In the genomic region with DNA sequence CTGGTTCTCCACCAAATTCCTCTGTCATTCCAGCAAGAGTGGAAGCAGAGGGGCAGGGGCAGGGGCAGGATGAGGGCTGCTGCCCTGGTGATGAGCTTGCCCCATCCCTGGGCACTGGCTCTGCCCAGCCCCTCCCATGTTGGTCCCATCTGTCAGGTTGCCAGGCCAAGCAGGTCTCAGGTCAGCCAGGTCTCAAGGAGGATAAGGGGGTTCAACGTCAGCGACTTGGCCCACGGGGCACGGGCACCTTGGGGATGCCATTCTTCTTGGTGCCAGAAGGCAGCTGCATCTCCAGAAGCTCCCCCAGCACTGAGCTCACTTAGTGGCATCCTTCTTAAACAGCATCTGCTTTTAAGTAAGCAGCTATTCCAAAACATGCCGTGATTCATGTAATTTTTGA, we compare ENCODE assay signal across 19 cellular contexts.
DNase-seq lines count a peak whose midpoint lies in the region; ATAC-seq and TF ChIP-seq lines count a peak whose summit lies in the region.
"Had no signal": no experiment of that assay in that cellular context is flagged by ENCODE, and none has a peak within 500 bp of the region (broad histone marks: within the 10 kb centered on the region; RNA-seq: fewer than 3 reads in every experiment).

No MANE protein-coding gene starts in this region.

- no peak overlapping the region for H3K4me3 Mint-ChIP-seq in chondrocyte (ENCODE audit: unreplicated experiment)
- H3K4me3 Mint-ChIP-seq: CD4-positive, CD25-positive, alpha-beta regulatory T cell; CD8-positive, alpha-beta memory T cell had no signal

- H3K9me3 ChIP-seq in smooth muscle cell (replicated peaks; ENCODE audit: low read depth) (no peaks in the 10 kb centered on the region), upper lobe of left lung (no peaks in the 10 kb centered on the region)
- H3K9me3 ChIP-seq: BE2C, HAP-1 had no signal

- in situ Hi-C loops in brain microvascular endothelial cell (cut with HindIII; ENCODE audit: low pct_ligation_motif_present, low sequenced_read_pairs), result no loop called here

- no peak overlapping the region for H3K4me3 ChIP-seq in smooth muscle cell
- H3K4me3 ChIP-seq in upper lobe of left lung, result no peak overlapping the region
- no peak overlapping the region for H3K4me3 ChIP-seq in brain microvascular endothelial cell (ENCODE audit: low read depth, low read length)
- H3K4me3 ChIP-seq: GM12878, HAP-1 had no signal

- no peak for TF ChIP-seq POLR2A in upper lobe of left lung (IDR thresholded peaks at IDR 0.05)

- H3K36me3 Mint-ChIP-seq in chondrocyte (ENCODE audit: low read depth), result no peaks in the 10 kb centered on the region
- H3K36me3 Mint-ChIP-seq: CD4-positive, CD25-positive, alpha-beta regulatory T cell; CD8-positive, alpha-beta memory T cell had no signal

- 67% methylated on average over 5 of the region's 5 CpGs for WGBS in smooth muscle cell (ENCODE audit: low lambda C conversion rate)
- WGBS in upper lobe of left lung, 2 donors, result 64 to 97% methylated on average over 5 of the region's 5 CpGs

- H3F3A ChIP-seq in smooth muscle cell (ENCODE audit: low read depth), result peaks cover 7% of the 10 kb centered on the region

- no peaks in the 10 kb centered on the region for H3K27me3 Mint-ChIP-seq in chondrocyte (ENCODE audit: low read depth)
- H3K27me3 Mint-ChIP-seq: CD4-positive, CD25-positive, alpha-beta regulatory T cell had no signal

- peak overlapping the region; percentile 30 for H3K4me2 ChIP-seq in smooth muscle cell

- H3K27ac ChIP-seq in smooth muscle cell (ENCODE audit: low read depth), result peak overlapping the region; percentile 52
- H3K27ac ChIP-seq in upper lobe of left lung, result no peak overlapping the region
- H3K27ac ChIP-seq in brain microvascular endothelial cell, result no peak overlapping the region
- H3K27ac ChIP-seq: HL-60 had no signal

- H3K36me3 ChIP-seq in smooth muscle cell (ENCODE audit: low read depth) (no peaks in the 10 kb centered on the region), upper lobe of left lung (no peaks in the 10 kb centered on the region), brain microvascular endothelial cell (replicated peaks) (no peaks in the 10 kb centered on the region)
- H3K36me3 ChIP-seq: BE2C, HAP-1 had no signal

- TF ChIP-seq EP300 in upper lobe of left lung (IDR thresholded peaks at IDR 0.05), result no peak

- H3K4me1 ChIP-seq in smooth muscle cell (ENCODE audit: low read depth) (no peaks in the 10 kb centered on the region), upper lobe of left lung (no peaks in the 10 kb centered on the region)
- H3K4me1 ChIP-seq: BE2C, HAP-1 had no signal

- peaks cover 31% of the 10 kb centered on the region for H3K9me3 Mint-ChIP-seq in chondrocyte (ENCODE audit: low read depth)
- H3K9me3 Mint-ChIP-seq: CD8-positive, alpha-beta memory T cell had no signal

- ATAC-seq in upper lobe of left lung (ENCODE audit: low FRiP score in 2 of 2), result no peak
- ATAC-seq: GM12878 had no signal

- TF ChIP-seq CTCF in chondrocyte (IDR thresholded peaks at IDR 0.05) (no peak), smooth muscle cell (IDR thresholded peaks at IDR 0.05; ENCODE audit: borderline replicate concordance, insufficient read depth, poor library complexity, severe bottlenecking) (no peak), upper lobe of left lung (IDR thresholded peaks at IDR 0.05) (no peak), brain microvascular endothelial cell (IDR thresholded peaks at IDR 0.05; ENCODE audit: low read depth, low read length, missing control alignments) (no peak)

- DNase-seq in chondrocyte (ENCODE audit: low spot score), result peak; percentile 50
- DNase-seq in islet precursor cell, result peak; percentile 39
- DNase-seq in smooth muscle cell (lab: John Stamatoyannopoulos, UW; ENCODE audit: unreplicated experiment), result no peak
- no peak for DNase-seq in NCI-H524 (lab: John Stamatoyannopoulos, UW)
- DNase-seq in upper lobe of left lung, result no peak
- no peak for DNase-seq in brain microvascular endothelial cell
- DNase-seq: ACHN; BE2C; C1 segment of cervical spinal cord; CD4-positive, CD25-positive, alpha-beta regulatory T cell; CD8-positive, alpha-beta memory T cell; COR-L47; DMS 273 treated with DMSO at 0.1 percent for 48 hours; DMS53; DND-41; EL had no signal

- H3K27ac Mint-ChIP-seq in chondrocyte (ENCODE audit: unreplicated experiment), result no peak overlapping the region
- H3K27ac Mint-ChIP-seq: CD8-positive, alpha-beta memory T cell had no signal

- no peaks in the 10 kb centered on the region for H3K79me2 ChIP-seq in smooth muscle cell (ENCODE audit: low read depth)

- H2AFZ ChIP-seq in smooth muscle cell (ENCODE audit: low read depth), result no peak overlapping the region

- H3K9ac ChIP-seq in smooth muscle cell (ENCODE audit: low read depth), result no peak overlapping the region

- no peaks in the 10 kb centered on the region for H3K27me3 ChIP-seq in smooth muscle cell (ENCODE audit: low read depth)
- H3K27me3 ChIP-seq in upper lobe of left lung, result no peaks in the 10 kb centered on the region
- no peaks in the 10 kb centered on the region for H3K27me3 ChIP-seq in brain microvascular endothelial cell (replicated peaks)
- H3K27me3 ChIP-seq: BE2C had no signal

- no peaks in the 10 kb centered on the region for H3K4me1 Mint-ChIP-seq in chondrocyte (ENCODE audit: low read depth)
- H3K4me1 Mint-ChIP-seq: CD4-positive, CD25-positive, alpha-beta regulatory T cell; CD8-positive, alpha-beta memory T cell had no signal

- H4K20me1 ChIP-seq in smooth muscle cell (ENCODE audit: low read depth), result no peaks in the 10 kb centered on the region

Comparison
In these comparisons a context has a peak if more than half of its experiments do, and no peak if none do; other contexts are left out.
1. DNase-seq: peak in chondrocyte (single experiment) and islet precursor cell (single experiment); none in smooth muscle cell (single experiment), NCI-H524 (0 of 2), upper lobe of left lung (0 of 2) and brain microvascular endothelial cell (single experiment).